2 cellular contexts compared by ENCODE assay signal in genomic region chr3:195763248-195763830, GRCh38.
TF ChIP-seq lines count a peak whose summit lies in the region.

No MANE protein-coding gene starts in this region.

TF ChIP-seq in GM23338, 12 proteins besides CTCF, POLR2A, EP300 and RAD21:
- no peak for TF ChIP-seq ZNF462 (CRISPR knock-in tag; IDR thresholded peaks at IDR 0.05)
- no peak for TF ChIP-seq ZNF331 (CRISPR knock-in tag; IDR thresholded peaks at IDR 0.05; ENCODE audit: low read depth)
- TF ChIP-seq POLR2AphosphoS5 (IDR thresholded peaks at IDR 0.05; ENCODE audit: low read depth), result no peak
- TF ChIP-seq CREB1 (CRISPR knock-in tag; IDR thresholded peaks at IDR 0.05; ENCODE audit: low read depth), result no peak
- no peak for TF ChIP-seq ETS1 (IDR thresholded peaks at IDR 0.05)
TF ChIP-seq in GM23338: peak in this region for 0.

TF ChIP-seq in GM12878, 131 proteins besides CTCF, POLR2A, EP300 and RAD21:
- TF ChIP-seq NR2C2 (IDR thresholded peaks at IDR 0.05; ENCODE audit: borderline replicate concordance, control insufficient read depth, insufficient read length, low read depth) (no peak), BCL3 (IDR thresholded peaks at IDR 0.05; ENCODE audit: borderline replicate concordance, insufficient read depth, low read depth, low read length, poor library complexity, severe bottlenecking) (peak; percentile 40)
